Comparison of ENCODE assay signal across 8 cellular contexts in the genomic region with DNA sequence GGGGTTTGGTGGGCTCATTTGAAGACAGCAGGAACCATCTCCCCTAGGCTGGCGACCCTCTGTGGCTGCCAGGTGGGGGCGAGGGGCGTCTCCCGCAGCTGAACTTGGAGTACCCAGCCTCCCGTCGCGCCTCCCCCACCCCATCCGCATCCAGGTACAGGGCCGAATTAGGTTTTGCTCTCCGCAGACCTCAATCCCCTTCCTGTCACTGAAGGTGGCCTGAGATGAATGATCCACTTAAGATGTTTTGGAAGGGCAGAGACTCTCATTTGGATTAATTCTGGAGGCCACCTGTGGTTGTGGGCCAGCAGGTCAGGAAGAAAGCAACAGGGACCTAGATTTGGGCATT. TPM values are rescaled to one million over a fixed set of nuclear protein-coding genes. Genes with fewer than 3 reads are reported as not detected.
DNase-seq lines count a peak whose midpoint lies in the region; ATAC-seq and TF ChIP-seq lines count a peak whose summit lies in the region.

No MANE protein-coding gene starts in this region.

- no peak for TF ChIP-seq POLR2A in spleen (IDR thresholded peaks at IDR 0.05)

- H3K27ac ChIP-seq in SU-DHL-6 (ENCODE audit: low read depth, low read length) (peak overlapping the region; percentile 60), heart right ventricle (peak overlapping the region in 7 of 10 donors; percentile 41 to 78 (median 61)), spleen (peak overlapping the region; percentile 31 to 92 (median 86))

- ATAC-seq in heart right ventricle, result peak in 3 of 8 donors; percentile 10 to 24 (median 16)

- peaks cover 11% of the 10 kb centered on the region; the same call in 1 of the 2 replicates for H4K20me1 ChIP-seq in SU-DHL-6 (ENCODE audit: low read depth, low read length)

- H2AFZ ChIP-seq in SU-DHL-6 (ENCODE audit: low read depth, low read length, severe bottlenecking), result peak overlapping the region; percentile 15

- H3F3A ChIP-seq in SU-DHL-6 (ENCODE audit: insufficient read depth), result peaks cover 36% of the 10 kb centered on the region

- 45 to 51% methylated on average over 10 of the region's 10 CpGs for WGBS in heart right ventricle, 2 donors
- 12 to 25% (median 15%) methylated on average over 6 to 10 of the region's 10 CpGs; no CpG with 5 or more reads in 1 of the 5 donors for WGBS in spleen, 5 donors

- H3K4me1 ChIP-seq in HAP-1 (no peaks in the 10 kb centered on the region), heart right ventricle (peaks cover 0 to 39% (median 4%) of the 10 kb centered on the region in 9 donors), spleen (peaks cover 12 to 62% (median 43%) of the 10 kb centered on the region in 6 donors)

- no peak for TF ChIP-seq CTCF in SU-DHL-6 (IDR thresholded peaks at IDR 0.05; ENCODE audit: insufficient read depth, low read length, poor library complexity, severe bottlenecking)
- TF ChIP-seq CTCF in heart right ventricle (IDR thresholded peaks at IDR 0.05), result no peak
- no peak for TF ChIP-seq CTCF in spleen (IDR thresholded peaks at IDR 0.05 in 8 of 11, conservative IDR thresholded peaks at IDR 0.05 in 3 of 11)

- H3K9me3 ChIP-seq in HAP-1 (no peaks in the 10 kb centered on the region), SU-DHL-6 (ENCODE audit: insufficient read depth, low read length) (no peaks in the 10 kb centered on the region), heart right ventricle (no peaks in the 10 kb centered on the region), spleen (no peaks in the 10 kb centered on the region)

- no peaks in the 10 kb centered on the region for H3K27me3 ChIP-seq in HAP-1 (ENCODE audit: low read depth)
- H3K27me3 ChIP-seq in SU-DHL-6 (ENCODE audit: low read length), result no peaks in the 10 kb centered on the region
- no peaks in the 10 kb centered on the region for H3K27me3 ChIP-seq in heart right ventricle
- no peaks in the 10 kb centered on the region for H3K27me3 ChIP-seq in spleen (replicated peaks in 1 of 7)

- H3K36me3 ChIP-seq in HAP-1 (replicated peaks), result no peaks in the 10 kb centered on the region
- peaks cover 30% of the 10 kb centered on the region for H3K36me3 ChIP-seq in SU-DHL-6 (ENCODE audit: low read length)
- H3K36me3 ChIP-seq in heart right ventricle, result no peaks in the 10 kb centered on the region
- no peaks in the 10 kb centered on the region for H3K36me3 ChIP-seq in spleen

- H3K4me3 ChIP-seq in HAP-1 (peak overlapping the region; percentile 52), SU-DHL-6 (ENCODE audit: insufficient read depth, low read length, poor library complexity, severe bottlenecking) (peak overlapping the region; percentile 75), heart right ventricle (peak overlapping the region; percentile 30 to 80 (median 68)), spleen (peak overlapping the region; percentile 22 to 86 (median 62))

- intact Hi-C loops in heart right ventricle (cut with DNase I), result no loop called here
- intact Hi-C loops in spleen (cut with DNase I; ENCODE audit: low total_unique reads), result no loop called here

- in situ Hi-C loops in HAP-1 (cut with MboI; ENCODE audit: low sequenced_read_pairs), result no loop called here

- peak overlapping the region; percentile 82 for H3K9ac ChIP-seq in SU-DHL-6 (ENCODE audit: low read length)

- no peaks in the 10 kb centered on the region for H3K9me2 ChIP-seq in SU-DHL-6 (replicated peaks; ENCODE audit: insufficient read depth, low read length)

- H3K79me2 ChIP-seq in SU-DHL-6 (ENCODE audit: insufficient read depth, low read length), result peaks cover 54% of the 10 kb centered on the region

- DNase-seq in HAP-1 (ENCODE audit: low spot score in 2 of 2), result no peak
- DNase-seq in heart right ventricle, result no peak
- no peak for DNase-seq in spleen
- DNase-seq in iPS-NIHi7 (ENCODE audit: extremely low spot score), result no peak
- DNase-seq in mucosa of gallbladder (ENCODE audit: low spot score), result no peak
- DNase-seq in activated CD4-positive, alpha-beta T cell treated with anti-CD3 and anti-CD28 coated beads, Interleukin-2, amount 50 U/mL, for 1 hour, result no peak
- DNase-seq in NCI-H226, result no peak

- peak overlapping the region; percentile 68 for H3K4me2 ChIP-seq in SU-DHL-6 (ENCODE audit: low read depth, low read length, poor library complexity, severe bottlenecking)

RNA-seq across cellular contexts. Expression of gene CD83, which starts 0.5 kb away (rescaled TPM):
- 1 to 10 TPM in 7 of 10 donors, under 1 TPM in 3; 0.82 to 7.5 (median 2.0) TPM for total RNA-seq in heart right ventricle
- under 1 TPM; 0.68 to 0.80 TPM for polyA plus RNA-seq in heart right ventricle
- 10 to 100 TPM; 11.7 to 51.5 (median 15.0) TPM for total RNA-seq in spleen
- 10 to 100 TPM; 25.6 to 36.8 (median 32.6) TPM for polyA plus RNA-seq in spleen
- total RNA-seq in mucosa of gallbladder, result 5.8 TPM
